In genomic region chr14:95409472-95410307, GRCh38 we compare ENCODE assay signal across 17 cellular contexts.
DNase-seq lines count a peak whose midpoint lies in the region; ATAC-seq and TF ChIP-seq lines count a peak whose summit lies in the region.
"Had no signal": no experiment of that assay in that cellular context is flagged by ENCODE, and none has a peak within 500 bp of the region (broad histone marks: within the 10 kb centered on the region; RNA-seq: fewer than 3 reads in every experiment).

No MANE protein-coding gene starts in this region.

- no peaks in the 10 kb centered on the region for H3K27me3 Mint-ChIP-seq in activated naive CD8-positive, alpha-beta T cell treated with anti-CD3 and anti-CD28 coated beads for 36 hours
- H3K27me3 Mint-ChIP-seq: activated CD4-positive, alpha-beta T cell treated with anti-CD3 and anti-CD28 coated beads for 36 hours had no signal

- H3K4me3 Mint-ChIP-seq in activated naive CD8-positive, alpha-beta T cell treated with anti-CD3 and anti-CD28 coated beads for 36 hours = no peak overlapping the region
- H3K4me3 Mint-ChIP-seq: activated CD4-positive, alpha-beta T cell treated with anti-CD3 and anti-CD28 coated beads for 36 hours; activated T-cell treated with anti-CD3 and anti-CD28 coated beads, Interleukin-2, amount 50 U/mL, for 72 hours; natural killer cell had no signal

- H3K4me1 ChIP-seq in upper lobe of right lung = no peaks in the 10 kb centered on the region

- no peaks in the 10 kb centered on the region for H3K9me3 ChIP-seq in upper lobe of right lung

- intact Hi-C loops in upper lobe of right lung (cut with DNase I) = no loop called here

- DNase-seq in NCI-H146 (lab: John Stamatoyannopoulos, UW) (peak; percentile 32), NCI-H146 treated with DMSO at 0.1 percent for 48 hours (lab: John Stamatoyannopoulos, UW; ENCODE audit: unreplicated experiment) (no peak), cerebellum (ENCODE audit: low spot score) (peak; percentile 39), midbrain (lab: John Stamatoyannopoulos, UW) (peak; percentile 46), NCI-H526 treated with DMSO at 0.1 percent for 48 hours (lab: John Stamatoyannopoulos, UW) (no peak), upper lobe of right lung (no peak)
- no peak for DNase-seq in activated naive CD8-positive, alpha-beta T cell treated with anti-CD3 and anti-CD28 coated beads for 36 hours
- DNase-seq: activated CD4-positive, alpha-beta T cell treated with anti-CD3 and anti-CD28 coated beads for 36 hours; activated T-cell treated with anti-CD3 and anti-CD28 coated beads, Interleukin-2, amount 50 U/mL, for 72 hours; DMS79 treated with DMSO at 0.1 percent for 48 hours; GOT3; natural killer cell; NCI-H2029 treated with DMSO at 0.1 percent for 48 hours; stimulated activated CD4-positive, alpha-beta T cell treated with anti-CD3 and anti-CD28 coated beads, Interleukin-4, amount 100 ng/mL, for 24 hours had no signal

- H3K36me3 ChIP-seq in upper lobe of right lung = no peaks in the 10 kb centered on the region

- TF ChIP-seq CTCF in upper lobe of right lung (IDR thresholded peaks at IDR 0.05) = no peak

- H3K4me3 ChIP-seq in upper lobe of right lung = no peak overlapping the region

- no peaks in the 10 kb centered on the region for H3K9me3 Mint-ChIP-seq in activated naive CD8-positive, alpha-beta T cell treated with anti-CD3 and anti-CD28 coated beads for 36 hours
- H3K9me3 Mint-ChIP-seq: activated T-cell treated with anti-CD3 and anti-CD28 coated beads, Interleukin-2, amount 50 U/mL, for 72 hours; natural killer cell had no signal

- no peak for ATAC-seq in upper lobe of right lung
- ATAC-seq: activated CD4-positive, alpha-beta T cell treated with anti-CD3 and anti-CD28 coated beads for 36 hours; activated T-cell treated with anti-CD3 and anti-CD28 coated beads, Interleukin-2, amount 50 U/mL, for 72 hours; natural killer cell had no signal

- H3K27ac ChIP-seq in temporal lobe (ENCODE audit: low read depth, low read length) (peak overlapping the region; percentile 88), upper lobe of right lung (no peak overlapping the region)
- H3K27ac ChIP-seq: 22Rv1, C4-2B had no signal

- H3K27ac Mint-ChIP-seq in activated naive CD8-positive, alpha-beta T cell treated with anti-CD3 and anti-CD28 coated beads for 36 hours = no peak overlapping the region
- H3K27ac Mint-ChIP-seq: activated CD4-positive, alpha-beta T cell treated with anti-CD3 and anti-CD28 coated beads for 36 hours; activated T-cell treated with anti-CD3 and anti-CD28 coated beads, Interleukin-2, amount 50 U/mL, for 72 hours; natural killer cell had no signal

- H3K36me3 Mint-ChIP-seq in activated naive CD8-positive, alpha-beta T cell treated with anti-CD3 and anti-CD28 coated beads for 36 hours = peaks cover 2% of the 10 kb centered on the region
- H3K36me3 Mint-ChIP-seq: natural killer cell had no signal

- H3K27me3 ChIP-seq in upper lobe of right lung = no peaks in the 10 kb centered on the region

- no peaks in the 10 kb centered on the region for H3K4me1 Mint-ChIP-seq in activated naive CD8-positive, alpha-beta T cell treated with anti-CD3 and anti-CD28 coated beads for 36 hours
- H3K4me1 Mint-ChIP-seq: activated CD4-positive, alpha-beta T cell treated with anti-CD3 and anti-CD28 coated beads for 36 hours; natural killer cell had no signal

Comparison
In these comparisons a context has a peak if more than half of its experiments do, and no peak if none do; other contexts are left out.
1. DNase-seq: peak in NCI-H146 (single experiment), cerebellum (single experiment) and midbrain (single experiment); none in NCI-H146 treated with DMSO at 0.1 percent for 48 hours (single experiment), NCI-H526 treated with DMSO at 0.1 percent for 48 hours (single experiment), activated naive CD8-positive, alpha-beta T cell treated with anti-CD3 and anti-CD28 coated beads for 36 hours (single experiment) and upper lobe of right lung (single experiment).